Comparison of ENCODE assay signal across 20 cellular contexts in genomic region chr11:48101958-48102357, GRCh38.
DNase-seq lines count a peak whose midpoint lies in the region; ATAC-seq and TF ChIP-seq lines count a peak whose summit lies in the region.
"Had no signal": no experiment of that assay in that cellular context is flagged by ENCODE, and none has a peak within 500 bp of the region (broad histone marks: within the 10 kb centered on the region; RNA-seq: fewer than 3 reads in every experiment).

No MANE protein-coding gene starts in this region.

- H3K4me3 ChIP-seq in Caco-2 (ENCODE audit: low read depth, low read length) (no peak overlapping the region), coronary artery (no peak overlapping the region), mucosa of rectum (ENCODE audit: low read length in 2 of 2) (no peak overlapping the region), esophagus squamous epithelium (no peak overlapping the region)
- H3K4me3 ChIP-seq: adrenal gland, GM23338, neural progenitor cell, SJCRH30, testis had no signal

- no peaks in the 10 kb centered on the region for H3K9me3 Mint-ChIP-seq in Caco-2 (ENCODE audit: unreplicated experiment)
- H3K9me3 Mint-ChIP-seq: GM23338, neural progenitor cell had no signal

- BruUV-seq in Caco-2 (replicated peaks; lab: Mats Ljungman, UMichigan) = no TSS peak

- H3K27ac ChIP-seq in coronary artery = no peak overlapping the region
- H3K27ac ChIP-seq in mucosa of rectum (ENCODE audit: low read depth in 2 of 2, low read length in 2 of 2) = peak overlapping the region; percentile 16 to 23
- H3K27ac ChIP-seq in esophagus squamous epithelium = no peak overlapping the region
- H3K27ac ChIP-seq: adrenal gland, neural progenitor cell, SJCRH30, testis had no signal

- H3K4me1 Mint-ChIP-seq in Caco-2 (ENCODE audit: low read depth, unreplicated experiment) = peaks cover 9% of the 10 kb centered on the region

- 69 to 71% methylated on average over 6 of the region's 6 CpGs for WGBS in esophagus squamous epithelium, 2 donors

- TF ChIP-seq CTCF in Caco-2 (IDR thresholded peaks at IDR 0.05; ENCODE audit: insufficient read depth in 1 of 2, low read depth in 1 of 2, low read length in 1 of 2, severe bottlenecking in 1 of 2, unreplicated experiment in 1 of 2) = no peak
- TF ChIP-seq CTCF in coronary artery (IDR thresholded peaks at IDR 0.05) = no peak
- no peak for TF ChIP-seq CTCF in esophagus squamous epithelium (IDR thresholded peaks at IDR 0.05)

- POLR2A ChIA-PET in Caco-2 (lab: Charles Lee) = no interaction called here

- intact Hi-C loops in Caco-2 (cut with micrococcal nuclease; ENCODE audit: unreplicated experiment) = no loop called here
- intact Hi-C loops in esophagus squamous epithelium (cut with DNase I) = no loop called here

- no peak for TF ChIP-seq POLR2A in esophagus squamous epithelium (IDR thresholded peaks at IDR 0.05)

- H3K4me1 ChIP-seq in Caco-2 (peaks cover 29% of the 10 kb centered on the region), mucosa of rectum (ENCODE audit: control insufficient read depth in 2 of 2, insufficient read depth in 2 of 2, low read length in 2 of 2) (peaks cover 40 to 42% of the 10 kb centered on the region in 2 donors), esophagus squamous epithelium (peaks cover 0 to 21% (median 0%) of the 10 kb centered on the region in 3 donors)
- H3K4me1 ChIP-seq: adrenal gland, BE2C, testis had no signal

- H3K36me3 ChIP-seq in Caco-2 (ENCODE audit: control insufficient read depth, insufficient read depth, low read length) (no peaks in the 10 kb centered on the region), mucosa of rectum (ENCODE audit: control insufficient read depth in 2 of 2, insufficient read depth in 2 of 2, low read length in 2 of 2) (no peaks in the 10 kb centered on the region), esophagus squamous epithelium (no peaks in the 10 kb centered on the region)
- H3K36me3 ChIP-seq: adrenal gland, BE2C, neural progenitor cell, SJCRH30 had no signal

- H3K36me3 Mint-ChIP-seq in Caco-2 (ENCODE audit: insufficient read depth, unreplicated experiment) = no peaks in the 10 kb centered on the region
- H3K36me3 Mint-ChIP-seq: neural progenitor cell had no signal

- no peak overlapping the region for H3K4me3 Mint-ChIP-seq in Caco-2 (ENCODE audit: unreplicated experiment)
- H3K4me3 Mint-ChIP-seq: GM23338, neural progenitor cell had no signal

- peak overlapping the region in 1 of 2 donors; percentile 24 for H3K9ac ChIP-seq in mucosa of rectum (ENCODE audit: low read depth in 1 of 2, low read length in 2 of 2)
- H3K9ac ChIP-seq: neural progenitor cell had no signal

- H3K27me3 Mint-ChIP-seq in Caco-2 (ENCODE audit: insufficient read depth, unreplicated experiment) = no peaks in the 10 kb centered on the region

- CTCF ChIA-PET in Caco-2 (lab: Charles Lee) = no interaction called here

- DNase-seq in Ammon's horn (ENCODE audit: low spot score) (peak; percentile 76), Caco-2 (no peak), coronary artery (ENCODE audit: low spot score) (peak; percentile 33), esophagus squamous epithelium (lab: John Stamatoyannopoulos, UW) (no peak)
- DNase-seq: activated CD4-positive, alpha-beta T cell treated with anti-CD3 and anti-CD28 coated beads for 1 hour; activated T-cell treated with anti-CD3 and anti-CD28 coated beads, Interleukin-2, amount 50 U/mL, for 1 hour; BE2C; central memory CD4-positive, alpha-beta T cell; DMS153; mammary epithelial cell; NCI-H1694; SJCRH30; stimulated activated CD4-positive, alpha-beta T cell treated with anti-CD3 and anti-CD28 coated beads, Interleukin-1b, Interleukin-23, amount 100 ng/mL, for 48 hours; testis had no signal

- ATAC-seq in GM21737 (IDR thresholded peaks at IDR 0.05; ENCODE audit: unreplicated experiment) (no peak), HG03280 (IDR thresholded peaks at IDR 0.05; ENCODE audit: unreplicated experiment) (no peak)
- ATAC-seq: GM23338 had no signal

- H3K27me3 ChIP-seq in Caco-2 (replicated peaks; ENCODE audit: control insufficient read depth, insufficient read depth, low read length) (no peaks in the 10 kb centered on the region), mucosa of rectum (ENCODE audit: control insufficient read depth in 2 of 2, insufficient read depth in 2 of 2, low read length in 2 of 2) (no peaks in the 10 kb centered on the region), esophagus squamous epithelium (peaks cover 0 to 4% (median 0%) of the 10 kb centered on the region in 4 donors)
- H3K27me3 ChIP-seq: adrenal gland, BE2C, neural progenitor cell, testis had no signal

- peak overlapping the region; percentile 57 for H3K27ac Mint-ChIP-seq in Caco-2 (ENCODE audit: unreplicated experiment)
- H3K27ac Mint-ChIP-seq: neural progenitor cell had no signal

- H3K9me3 ChIP-seq in Caco-2 (no peaks in the 10 kb centered on the region), mucosa of rectum (ENCODE audit: control insufficient read depth in 2 of 2, low read length in 2 of 2) (no peaks in the 10 kb centered on the region), esophagus squamous epithelium (no peaks in the 10 kb centered on the region)
- H3K9me3 ChIP-seq: adrenal gland, BE2C, SJCRH30, testis had no signal

Comparison
In these comparisons a context has a peak if more than half of its experiments do, and no peak if none do; other contexts are left out.
1. DNase-seq: peak in Ammon's horn (single experiment) and coronary artery (single experiment); none in Caco-2 (0 of 2) and esophagus squamous epithelium (single experiment).
2. H3K27ac ChIP-seq: peak in mucosa of rectum (2 of 2); none in coronary artery (0 of 2) and esophagus squamous epithelium (0 of 4).